Comparison of ENCODE assay signal across 17 cellular contexts in the genomic region with DNA sequence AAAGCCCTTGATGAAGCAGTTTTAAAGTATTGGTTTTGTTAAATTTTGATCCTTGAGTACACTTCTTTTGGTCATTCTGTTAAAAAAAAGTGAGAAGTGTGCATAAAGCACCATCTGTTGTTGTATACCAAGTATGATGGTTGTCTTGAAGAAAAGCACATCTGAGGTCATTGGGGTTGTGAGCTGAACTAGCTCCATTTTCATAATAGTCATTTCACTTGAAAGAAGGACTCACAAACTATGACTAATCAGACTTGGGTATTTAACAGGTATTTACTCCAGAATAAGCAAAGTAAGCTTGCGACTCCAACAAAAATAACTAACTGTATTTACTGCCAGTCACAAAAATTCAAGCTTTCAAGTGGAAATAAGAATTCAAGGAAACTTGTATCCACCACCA. TPM values are rescaled to one million over a fixed set of nuclear protein-coding genes. Genes with fewer than 3 reads are reported as not detected.
DNase-seq lines count a peak whose midpoint lies in the region; ATAC-seq and TF ChIP-seq lines count a peak whose summit lies in the region.
"Had no signal": no experiment of that assay in that cellular context is flagged by ENCODE, and none has a peak within 500 bp of the region (broad histone marks: within the 10 kb centered on the region; RNA-seq: fewer than 3 reads in every experiment).

No MANE protein-coding gene starts in this region.

- no peak overlapping the region for H2AFZ ChIP-seq in mesenchymal stem cell (ENCODE audit: low read depth, low read length)

- H2AK5ac ChIP-seq in mesenchymal stem cell (ENCODE audit: low read length, severe bottlenecking): no peak overlapping the region

- H3K9ac ChIP-seq in BLaER1 treated with 17β-estradiol and CSF1 and Interleukin-3, amounts not matched to agents 10 nM and 100 nM: no peak overlapping the region
- no peak overlapping the region for H3K9ac ChIP-seq in mesenchymal stem cell (ENCODE audit: low read length)

- H3K9me3 ChIP-seq in BLaER1 treated with 17β-estradiol and CSF1 and Interleukin-3, amounts not matched to agents 10 nM and 100 nM (replicated peaks in 1 of 11): 0 out of 22 replicates have a peak, but pooled peaks cover 0 to 4% (median 0%) of the 10 kb centered on the region in 11 experiments
- no peaks in the 10 kb centered on the region for H3K9me3 ChIP-seq in mesenchymal stem cell (ENCODE audit: control insufficient read depth, low read length)
- H3K9me3 ChIP-seq: Peyer's patch had no signal

- ATAC-seq in HG02938 (IDR thresholded peaks at IDR 0.05; ENCODE audit: unreplicated experiment) (no peak), HG03460 (IDR thresholded peaks at IDR 0.05; ENCODE audit: unreplicated experiment) (no peak)
- ATAC-seq: SK-N-SH treated with all-trans-retinoic acid at 6 μM for 48 hours had no signal

- no peak overlapping the region for H3K4me3 ChIP-seq in BLaER1 treated with 17β-estradiol and CSF1 and Interleukin-3, amounts not matched to agents 10 nM and 100 nM
- H3K4me3 ChIP-seq in astrocyte of the spinal cord (ENCODE audit: low read depth, low read length) (no peak overlapping the region), mesenchymal stem cell (ENCODE audit: insufficient read depth in 1 of 2, low read depth in 1 of 2, low read length in 2 of 2) (no peak overlapping the region)
- H3K4me3 ChIP-seq: Peyer's patch had no signal

- no peak overlapping the region for H4K8ac ChIP-seq in mesenchymal stem cell (ENCODE audit: low read length)

- no peak overlapping the region for H3K23ac ChIP-seq in mesenchymal stem cell (ENCODE audit: low read length in 2 of 2)

- H3K27me3 ChIP-seq in BLaER1 treated with 17β-estradiol and CSF1 and Interleukin-3, amounts not matched to agents 10 nM and 100 nM: peaks cover 0 to 17% (median 0%) of the 10 kb centered on the region in 11 experiments; a peak in 3 of 22 replicates
- H3K27me3 ChIP-seq in mesenchymal stem cell (ENCODE audit: control insufficient read depth in 1 of 2, insufficient read depth in 1 of 2, low read length in 2 of 2): no peaks in the 10 kb centered on the region
- H3K27me3 ChIP-seq: Peyer's patch had no signal

- H3K4me1 ChIP-seq in BLaER1 treated with 17β-estradiol and CSF1 and Interleukin-3, amounts not matched to agents 10 nM and 100 nM: peaks cover 24 to 57% (median 40%) of the 10 kb centered on the region in 10 experiments
- H3K4me1 ChIP-seq in mesenchymal stem cell (ENCODE audit: control insufficient read depth, insufficient read depth, low read depth, low read length): peaks cover 3% of the 10 kb centered on the region

- no peak overlapping the region for H2BK12ac ChIP-seq in mesenchymal stem cell (ENCODE audit: low read length in 2 of 2)

- no peaks in the 10 kb centered on the region for H3K36me3 ChIP-seq in BLaER1 treated with 17β-estradiol and CSF1 and Interleukin-3, amounts not matched to agents 10 nM and 100 nM
- H3K36me3 ChIP-seq in mesenchymal stem cell (ENCODE audit: control insufficient read depth in 1 of 2, insufficient read depth in 2 of 2, low read depth in 1 of 2, low read length in 2 of 2): no peaks in the 10 kb centered on the region
- H3K36me3 ChIP-seq: Peyer's patch had no signal

- no peak for TF ChIP-seq CTCF in astrocyte of the spinal cord (IDR thresholded peaks at IDR 0.05; ENCODE audit: low read depth, low read length)

- H3K4me2 ChIP-seq in BLaER1 treated with 17β-estradiol and CSF1 and Interleukin-3, amounts not matched to agents 10 nM and 100 nM: peak overlapping the region in 6 of 11 experiments; percentile 43 to 70 (median 61); a peak in 8 of 22 replicates
- H3K4me2 ChIP-seq in mesenchymal stem cell (ENCODE audit: low read length, poor library complexity, severe bottlenecking): no peak overlapping the region

- no peaks in the 10 kb centered on the region for H4K20me1 ChIP-seq in BLaER1 treated with 17β-estradiol and CSF1 and Interleukin-3, amounts not matched to agents 10 nM and 100 nM

- H2BK120ac ChIP-seq in mesenchymal stem cell (ENCODE audit: low read depth, low read length): no peak overlapping the region

- no peak overlapping the region for H2BK15ac ChIP-seq in mesenchymal stem cell (ENCODE audit: low read depth, poor library complexity, severe bottlenecking)

- DNase-seq in LHCN-M2 (ENCODE audit: low read depth): peak; percentile 58
- peak; percentile 44 for DNase-seq in astrocyte of the spinal cord (ENCODE audit: low read depth, low spot score)
- peak; percentile 24 for DNase-seq in mesenchymal stem cell
- DNase-seq in superior temporal gyrus (ENCODE audit: extremely low spot score): no peak
- DNase-seq: ACHN; CD4-positive, alpha-beta memory T cell; DND-41; GOT3; NCI-H1436; NCI-H226; NCI-H526; Peyer's patch; SHP77 had no signal

- H3K18ac ChIP-seq in mesenchymal stem cell (ENCODE audit: low read depth in 1 of 2, low read length in 2 of 2): no peak overlapping the region

- WGBS in mesenchymal stem cell: 100% methylated on average over 1 of the region's 1 CpG

- H3K79me1 ChIP-seq in mesenchymal stem cell (replicated peaks; ENCODE audit: low read length, poor library complexity, severe bottlenecking): no peaks in the 10 kb centered on the region

- no peak overlapping the region for H3K14ac ChIP-seq in mesenchymal stem cell (ENCODE audit: low read length in 2 of 2)

- no peak overlapping the region for H3K4ac ChIP-seq in mesenchymal stem cell (ENCODE audit: low read depth in 1 of 2, low read length in 2 of 2)

- H3K27ac ChIP-seq in BLaER1 treated with 17β-estradiol and CSF1 and Interleukin-3, amounts not matched to agents 10 nM and 100 nM: no peak overlapping the region
- no peak overlapping the region for H3K27ac ChIP-seq in mesenchymal stem cell (ENCODE audit: low read length, poor library complexity, severe bottlenecking)
- H3K27ac ChIP-seq: Peyer's patch had no signal

- H2BK5ac ChIP-seq in mesenchymal stem cell (ENCODE audit: low read depth, low read length, poor library complexity, severe bottlenecking): no peak overlapping the region

- in situ Hi-C loops in astrocyte of the spinal cord (cut with HindIII; ENCODE audit: low sequenced_read_pairs): no loop called here

- H4K91ac ChIP-seq in mesenchymal stem cell (ENCODE audit: low read length): no peak overlapping the region

RNA-seq across cellular contexts. Expression of a gene that starts 35.1 kb away (rescaled TPM):
- total RNA-seq in LHCN-M2 (2014; rRNA removed): 61.4 and 61.7 TPM in 2 replicates
- 41.3 TPM for polyA plus RNA-seq in LHCN-M2 (2012)
- polyA plus RNA-seq in mesenchymal stem cell (2013, experiment 1 of 2): 21.7 TPM
- 20.5 TPM for polyA plus RNA-seq in mesenchymal stem cell (2013, experiment 2 of 2)
